In genomic region chr11:9568854-9569587, GRCh38 we compare ENCODE assay signal across 1 cellular context.
TF ChIP-seq lines count a peak whose summit lies in the region.

No MANE protein-coding gene starts in this region.

TF ChIP-seq in HepG2, 621 proteins besides CTCF, POLR2A, EP300 and RAD21 (continued from another document and continues in another):
- TF ChIP-seq, protein P1, sequence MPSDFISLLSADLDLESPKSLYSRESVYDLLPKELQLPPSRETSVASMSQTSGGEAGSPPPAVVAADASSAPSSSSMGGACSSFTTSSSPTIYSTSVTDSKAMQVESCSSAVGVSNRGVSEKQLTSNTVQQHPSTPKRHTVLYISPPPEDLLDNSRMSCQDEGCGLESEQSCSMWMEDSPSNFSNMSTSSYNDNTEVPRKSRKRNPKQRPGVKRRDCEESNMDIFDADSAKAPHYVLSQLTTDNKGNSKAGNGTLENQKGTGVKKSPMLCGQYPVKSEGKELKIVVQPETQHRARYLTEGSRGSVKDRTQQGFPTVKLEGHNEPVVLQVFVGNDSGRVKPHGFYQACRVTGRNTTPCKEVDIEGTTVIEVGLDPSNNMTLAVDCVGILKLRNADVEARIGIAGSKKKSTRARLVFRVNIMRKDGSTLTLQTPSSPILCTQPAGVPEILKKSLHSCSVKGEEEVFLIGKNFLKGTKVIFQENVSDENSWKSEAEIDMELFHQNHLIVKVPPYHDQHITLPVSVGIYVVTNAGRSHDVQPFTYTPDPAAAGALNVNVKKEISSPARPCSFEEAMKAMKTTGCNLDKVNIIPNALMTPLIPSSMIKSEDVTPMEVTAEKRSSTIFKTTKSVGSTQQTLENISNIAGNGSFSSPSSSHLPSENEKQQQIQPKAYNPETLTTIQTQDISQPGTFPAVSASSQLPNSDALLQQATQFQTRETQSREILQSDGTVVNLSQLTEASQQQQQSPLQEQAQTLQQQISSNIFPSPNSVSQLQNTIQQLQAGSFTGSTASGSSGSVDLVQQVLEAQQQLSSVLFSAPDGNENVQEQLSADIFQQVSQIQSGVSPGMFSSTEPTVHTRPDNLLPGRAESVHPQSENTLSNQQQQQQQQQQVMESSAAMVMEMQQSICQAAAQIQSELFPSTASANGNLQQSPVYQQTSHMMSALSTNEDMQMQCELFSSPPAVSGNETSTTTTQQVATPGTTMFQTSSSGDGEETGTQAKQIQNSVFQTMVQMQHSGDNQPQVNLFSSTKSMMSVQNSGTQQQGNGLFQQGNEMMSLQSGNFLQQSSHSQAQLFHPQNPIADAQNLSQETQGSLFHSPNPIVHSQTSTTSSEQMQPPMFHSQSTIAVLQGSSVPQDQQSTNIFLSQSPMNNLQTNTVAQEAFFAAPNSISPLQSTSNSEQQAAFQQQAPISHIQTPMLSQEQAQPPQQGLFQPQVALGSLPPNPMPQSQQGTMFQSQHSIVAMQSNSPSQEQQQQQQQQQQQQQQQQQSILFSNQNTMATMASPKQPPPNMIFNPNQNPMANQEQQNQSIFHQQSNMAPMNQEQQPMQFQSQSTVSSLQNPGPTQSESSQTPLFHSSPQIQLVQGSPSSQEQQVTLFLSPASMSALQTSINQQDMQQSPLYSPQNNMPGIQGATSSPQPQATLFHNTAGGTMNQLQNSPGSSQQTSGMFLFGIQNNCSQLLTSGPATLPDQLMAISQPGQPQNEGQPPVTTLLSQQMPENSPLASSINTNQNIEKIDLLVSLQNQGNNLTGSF (CRISPR knock-in tag; IDR thresholded peaks at IDR 0.05), result peak; percentile 20; the same call in 1 of the 2 replicates
- TF ChIP-seq KMT2A (CRISPR knock-in tag; IDR thresholded peaks at IDR 0.05) (peak; percentile 82; the same call in 1 of the 2 replicates), FOXJ3 (CRISPR knock-in tag; IDR thresholded peaks at IDR 0.05; ENCODE audit: borderline replicate concordance) (peak; percentile 96), ZFP82 (CRISPR knock-in tag; IDR thresholded peaks at IDR 0.05; ENCODE audit: borderline replicate concordance) (peak; percentile 68; the same call in 1 of the 2 replicates), MAZ (IDR thresholded peaks at IDR 0.05; ENCODE audit: borderline replicate concordance, low read depth, low read length) (peak; percentile 27; the same call in 1 of the 2 replicates), MAZ (CRISPR knock-in tag; IDR thresholded peaks at IDR 0.05; ENCODE audit: low read depth) (0 out of 2 replicates have a peak, but pooled peaks have one; percentile 36), HMG20A (CRISPR knock-in tag; IDR thresholded peaks at IDR 0.05; ENCODE audit: borderline replicate concordance) (peak; percentile 57), TFE3 (CRISPR knock-in tag; IDR thresholded peaks at IDR 0.05) (no peak), KDM2A (CRISPR knock-in tag; IDR thresholded peaks at IDR 0.05; ENCODE audit: borderline replicate concordance, low read depth) (peak; percentile 74), ZNF557 (CRISPR knock-in tag; IDR thresholded peaks at IDR 0.05) (0 out of 2 replicates have a peak, but pooled peaks have one; percentile 53), IRF2 (CRISPR knock-in tag; IDR thresholded peaks at IDR 0.05) (peak; percentile 90), SMC3 (IDR thresholded peaks at IDR 0.05; ENCODE audit: low read length) (peak; percentile 43; the same call in 1 of the 2 replicates), ZNF7 (CRISPR knock-in tag; IDR thresholded peaks at IDR 0.05) (no peak), KAT8 (CRISPR knock-in tag; IDR thresholded peaks at IDR 0.05) (peak; percentile 82), ZNF362 (CRISPR knock-in tag; IDR thresholded peaks at IDR 0.05; ENCODE audit: borderline replicate concordance) (peak; percentile 85; the same call in 1 of the 2 replicates), NFKBIZ (CRISPR knock-in tag; IDR thresholded peaks at IDR 0.05) (peak; percentile 65; the same call in 1 of the 2 replicates), SIX4 (CRISPR knock-in tag; IDR thresholded peaks at IDR 0.05) (peak; percentile 43; the same call in 1 of the 2 replicates), ERF (CRISPR knock-in tag; IDR thresholded peaks at IDR 0.05) (peak; percentile 86), FOXA3 (CRISPR knock-in tag; IDR thresholded peaks at IDR 0.05) (peak; percentile 97), YEATS4 (CRISPR knock-in tag; IDR thresholded peaks at IDR 0.05; ENCODE audit: borderline replicate concordance) (peak; percentile 90), ZFX (CRISPR knock-in tag; IDR thresholded peaks at IDR 0.05; ENCODE audit: low read depth) (peak; percentile 60), FOSL2 (CRISPR knock-in tag; IDR thresholded peaks at IDR 0.05) (peak; percentile 85), ZNF746 (CRISPR knock-in tag; IDR thresholded peaks at IDR 0.05) (peak; percentile 42; the same call in 1 of the 2 replicates), NPAS2 (CRISPR knock-in tag; IDR thresholded peaks at IDR 0.05; ENCODE audit: borderline replicate concordance) (no peak), HMG20B (CRISPR knock-in tag; conservative IDR thresholded peaks at IDR 0.05) (peak; percentile 51; the same call in 1 of the 2 replicates), REPIN1 (CRISPR knock-in tag; IDR thresholded peaks at IDR 0.05; ENCODE audit: borderline replicate concordance, low read depth) (peak; percentile 71; the same call in 1 of the 2 replicates)
- TF ChIP-seq, protein P2, sequence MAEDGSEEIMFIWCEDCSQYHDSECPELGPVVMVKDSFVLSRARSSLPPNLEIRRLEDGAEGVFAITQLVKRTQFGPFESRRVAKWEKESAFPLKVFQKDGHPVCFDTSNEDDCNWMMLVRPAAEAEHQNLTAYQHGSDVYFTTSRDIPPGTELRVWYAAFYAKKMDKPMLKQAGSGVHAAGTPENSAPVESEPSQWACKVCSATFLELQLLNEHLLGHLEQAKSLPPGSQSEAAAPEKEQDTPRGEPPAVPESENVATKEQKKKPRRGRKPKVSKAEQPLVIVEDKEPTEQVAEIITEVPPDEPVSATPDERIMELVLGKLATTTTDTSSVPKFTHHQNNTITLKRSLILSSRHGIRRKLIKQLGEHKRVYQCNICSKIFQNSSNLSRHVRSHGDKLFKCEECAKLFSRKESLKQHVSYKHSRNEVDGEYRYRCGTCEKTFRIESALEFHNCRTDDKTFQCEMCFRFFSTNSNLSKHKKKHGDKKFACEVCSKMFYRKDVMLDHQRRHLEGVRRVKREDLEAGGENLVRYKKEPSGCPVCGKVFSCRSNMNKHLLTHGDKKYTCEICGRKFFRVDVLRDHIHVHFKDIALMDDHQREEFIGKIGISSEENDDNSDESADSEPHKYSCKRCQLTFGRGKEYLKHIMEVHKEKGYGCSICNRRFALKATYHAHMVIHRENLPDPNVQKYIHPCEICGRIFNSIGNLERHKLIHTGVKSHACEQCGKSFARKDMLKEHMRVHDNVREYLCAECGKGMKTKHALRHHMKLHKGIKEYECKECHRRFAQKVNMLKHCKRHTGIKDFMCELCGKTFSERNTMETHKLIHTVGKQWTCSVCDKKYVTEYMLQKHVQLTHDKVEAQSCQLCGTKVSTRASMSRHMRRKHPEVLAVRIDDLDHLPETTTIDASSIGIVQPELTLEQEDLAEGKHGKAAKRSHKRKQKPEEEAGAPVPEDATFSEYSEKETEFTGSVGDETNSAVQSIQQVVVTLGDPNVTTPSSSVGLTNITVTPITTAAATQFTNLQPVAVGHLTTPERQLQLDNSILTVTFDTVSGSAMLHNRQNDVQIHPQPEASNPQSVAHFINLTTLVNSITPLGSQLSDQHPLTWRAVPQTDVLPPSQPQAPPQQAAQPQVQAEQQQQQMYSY (CRISPR knock-in tag; IDR thresholded peaks at IDR 0.05), result peak; percentile 99
- TF ChIP-seq, protein P3, sequence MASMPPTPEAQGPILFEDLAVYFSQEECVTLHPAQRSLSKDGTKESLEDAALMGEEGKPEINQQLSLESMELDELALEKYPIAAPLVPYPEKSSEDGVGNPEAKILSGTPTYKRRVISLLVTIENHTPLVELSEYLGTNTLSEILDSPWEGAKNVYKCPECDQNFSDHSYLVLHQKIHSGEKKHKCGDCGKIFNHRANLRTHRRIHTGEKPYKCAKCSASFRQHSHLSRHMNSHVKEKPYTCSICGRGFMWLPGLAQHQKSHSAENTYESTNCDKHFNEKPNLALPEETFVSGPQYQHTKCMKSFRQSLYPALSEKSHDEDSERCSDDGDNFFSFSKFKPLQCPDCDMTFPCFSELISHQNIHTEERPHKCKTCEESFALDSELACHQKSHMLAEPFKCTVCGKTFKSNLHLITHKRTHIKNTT (CRISPR knock-in tag; IDR thresholded peaks at IDR 0.05), result no peak
- TF ChIP-seq, protein P4, sequence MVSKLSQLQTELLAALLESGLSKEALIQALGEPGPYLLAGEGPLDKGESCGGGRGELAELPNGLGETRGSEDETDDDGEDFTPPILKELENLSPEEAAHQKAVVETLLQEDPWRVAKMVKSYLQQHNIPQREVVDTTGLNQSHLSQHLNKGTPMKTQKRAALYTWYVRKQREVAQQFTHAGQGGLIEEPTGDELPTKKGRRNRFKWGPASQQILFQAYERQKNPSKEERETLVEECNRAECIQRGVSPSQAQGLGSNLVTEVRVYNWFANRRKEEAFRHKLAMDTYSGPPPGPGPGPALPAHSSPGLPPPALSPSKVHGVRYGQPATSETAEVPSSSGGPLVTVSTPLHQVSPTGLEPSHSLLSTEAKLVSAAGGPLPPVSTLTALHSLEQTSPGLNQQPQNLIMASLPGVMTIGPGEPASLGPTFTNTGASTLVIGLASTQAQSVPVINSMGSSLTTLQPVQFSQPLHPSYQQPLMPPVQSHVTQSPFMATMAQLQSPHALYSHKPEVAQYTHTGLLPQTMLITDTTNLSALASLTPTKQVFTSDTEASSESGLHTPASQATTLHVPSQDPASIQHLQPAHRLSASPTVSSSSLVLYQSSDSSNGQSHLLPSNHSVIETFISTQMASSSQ (IDR thresholded peaks at IDR 0.05; ENCODE audit: low read depth), result peak; percentile 65; the same call in 1 of the 2 replicates
- TF ChIP-seq, protein P4 (CRISPR knock-in tag; IDR thresholded peaks at IDR 0.05; ENCODE audit: borderline replicate concordance), result peak; percentile 51; the same call in 1 of the 2 replicates
- TF ChIP-seq, protein P5, sequence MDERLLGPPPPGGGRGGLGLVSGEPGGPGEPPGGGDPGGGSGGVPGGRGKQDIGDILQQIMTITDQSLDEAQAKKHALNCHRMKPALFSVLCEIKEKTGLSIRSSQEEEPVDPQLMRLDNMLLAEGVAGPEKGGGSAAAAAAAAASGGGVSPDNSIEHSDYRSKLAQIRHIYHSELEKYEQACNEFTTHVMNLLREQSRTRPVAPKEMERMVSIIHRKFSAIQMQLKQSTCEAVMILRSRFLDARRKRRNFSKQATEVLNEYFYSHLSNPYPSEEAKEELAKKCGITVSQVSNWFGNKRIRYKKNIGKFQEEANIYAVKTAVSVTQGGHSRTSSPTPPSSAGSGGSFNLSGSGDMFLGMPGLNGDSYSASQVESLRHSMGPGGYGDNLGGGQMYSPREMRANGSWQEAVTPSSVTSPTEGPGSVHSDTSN (CRISPR knock-in tag; IDR thresholded peaks at IDR 0.05), result no peak
- TF ChIP-seq, protein P6, sequence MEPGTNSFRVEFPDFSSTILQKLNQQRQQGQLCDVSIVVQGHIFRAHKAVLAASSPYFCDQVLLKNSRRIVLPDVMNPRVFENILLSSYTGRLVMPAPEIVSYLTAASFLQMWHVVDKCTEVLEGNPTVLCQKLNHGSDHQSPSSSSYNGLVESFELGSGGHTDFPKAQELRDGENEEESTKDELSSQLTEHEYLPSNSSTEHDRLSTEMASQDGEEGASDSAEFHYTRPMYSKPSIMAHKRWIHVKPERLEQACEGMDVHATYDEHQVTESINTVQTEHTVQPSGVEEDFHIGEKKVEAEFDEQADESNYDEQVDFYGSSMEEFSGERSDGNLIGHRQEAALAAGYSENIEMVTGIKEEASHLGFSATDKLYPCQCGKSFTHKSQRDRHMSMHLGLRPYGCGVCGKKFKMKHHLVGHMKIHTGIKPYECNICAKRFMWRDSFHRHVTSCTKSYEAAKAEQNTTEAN (CRISPR knock-in tag; conservative IDR thresholded peaks at IDR 0.05), result peak; percentile 67; the same call in 1 of the 2 replicates
